14 cellular contexts compared by ENCODE assay signal in genomic region chr10:126130291-126130710, GRCh38.
DNase-seq lines count a peak whose midpoint lies in the region; TF ChIP-seq lines count a peak whose summit lies in the region.
"Had no signal": no experiment of that assay in that cellular context is flagged by ENCODE, and none has a peak within 500 bp of the region (broad histone marks: within the 10 kb centered on the region; RNA-seq: fewer than 3 reads in every experiment).

No MANE protein-coding gene starts in this region.

- H3K9ac ChIP-seq in mesenchymal stem cell (ENCODE audit: low read length): peak overlapping the region; percentile 67
- H3K9ac ChIP-seq in smooth muscle cell (ENCODE audit: low read depth): peak overlapping the region; percentile 14
- H3K9ac ChIP-seq: BLaER1 treated with 17β-estradiol and CSF1 and Interleukin-3, amounts not matched to agents 10 nM and 100 nM had no signal

- H2BK5ac ChIP-seq in mesenchymal stem cell (ENCODE audit: low read depth, low read length, poor library complexity, severe bottlenecking): peak overlapping the region; percentile 84

- H3K79me2 ChIP-seq in smooth muscle cell (ENCODE audit: low read depth): no peaks in the 10 kb centered on the region

- peak overlapping the region; percentile 18 for H2BK15ac ChIP-seq in mesenchymal stem cell (ENCODE audit: low read depth, poor library complexity, severe bottlenecking)

- peak overlapping the region; percentile 87 for H2AK5ac ChIP-seq in mesenchymal stem cell (ENCODE audit: low read length, severe bottlenecking)

- no peak overlapping the region for H2AFZ ChIP-seq in mesenchymal stem cell (ENCODE audit: low read depth, low read length)
- no peak overlapping the region for H2AFZ ChIP-seq in smooth muscle cell (ENCODE audit: low read depth)

- no peaks in the 10 kb centered on the region for H3F3A ChIP-seq in smooth muscle cell (ENCODE audit: low read depth)

- H3K23ac ChIP-seq in mesenchymal stem cell (ENCODE audit: low read length in 2 of 2): no peak overlapping the region

- H3K27me3 ChIP-seq in MG63 (no peaks in the 10 kb centered on the region), mesenchymal stem cell (ENCODE audit: control insufficient read depth in 1 of 2, insufficient read depth in 1 of 2, low read length in 2 of 2) (no peaks in the 10 kb centered on the region), smooth muscle cell (ENCODE audit: low read depth) (no peaks in the 10 kb centered on the region)
- H3K27me3 ChIP-seq: BLaER1 treated with 17β-estradiol and CSF1 and Interleukin-3, amounts not matched to agents 10 nM and 100 nM; SJCRH30 had no signal

- no peaks in the 10 kb centered on the region for H4K20me1 ChIP-seq in smooth muscle cell (ENCODE audit: low read depth)
- H4K20me1 ChIP-seq: BLaER1 treated with 17β-estradiol and CSF1 and Interleukin-3, amounts not matched to agents 10 nM and 100 nM had no signal

- H3K36me3 ChIP-seq in MG63 (no peaks in the 10 kb centered on the region), mesenchymal stem cell (ENCODE audit: control insufficient read depth in 1 of 2, insufficient read depth in 2 of 2, low read depth in 1 of 2, low read length in 2 of 2) (peaks cover 35 to 77% of the 10 kb centered on the region in 2 experiments), smooth muscle cell (ENCODE audit: low read depth) (no peaks in the 10 kb centered on the region)
- H3K36me3 ChIP-seq: BLaER1 treated with 17β-estradiol and CSF1 and Interleukin-3, amounts not matched to agents 10 nM and 100 nM; SJCRH30 had no signal

- peak overlapping the region in 1 of 2 experiments; percentile 62 for H3K18ac ChIP-seq in mesenchymal stem cell (ENCODE audit: low read depth in 1 of 2, low read length in 2 of 2)

- no peak overlapping the region for H3K4me2 ChIP-seq in mesenchymal stem cell (ENCODE audit: low read length, poor library complexity, severe bottlenecking)
- H3K4me2 ChIP-seq in smooth muscle cell: peak overlapping the region; percentile 24
- H3K4me2 ChIP-seq: BLaER1 treated with 17β-estradiol and CSF1 and Interleukin-3, amounts not matched to agents 10 nM and 100 nM had no signal

- H2BK120ac ChIP-seq in mesenchymal stem cell (ENCODE audit: low read depth, low read length): no peak overlapping the region

- peak overlapping the region; percentile 41 for H4K91ac ChIP-seq in mesenchymal stem cell (ENCODE audit: low read length)

- H3K9me3 ChIP-seq in MG63 (no peaks in the 10 kb centered on the region), mesenchymal stem cell (ENCODE audit: control insufficient read depth, low read length) (no peaks in the 10 kb centered on the region), smooth muscle cell (replicated peaks; ENCODE audit: low read depth) (no peaks in the 10 kb centered on the region)
- H3K9me3 ChIP-seq: BLaER1 treated with 17β-estradiol and CSF1 and Interleukin-3, amounts not matched to agents 10 nM and 100 nM; SJCRH30 had no signal

- WGBS in mesenchymal stem cell: 75% methylated on average over 9 of the region's 9 CpGs
- 44% methylated on average over 9 of the region's 9 CpGs for WGBS in smooth muscle cell (ENCODE audit: low lambda C conversion rate)

- DNase-seq in MG63 (peak; percentile 18), fibroblast of peridontal ligament (ENCODE audit: extremely low read depth) (peak; percentile 81), mesenchymal stem cell (peak; percentile 55), smooth muscle cell (lab: John Stamatoyannopoulos, UW; ENCODE audit: unreplicated experiment) (no peak), HPDE6-E6E7 (ENCODE audit: extremely low spot score) (no peak), GOT3 (lab: John Stamatoyannopoulos, UW) (no peak), NCI-H2227 treated with DMSO at 0.1 percent for 48 hours (lab: John Stamatoyannopoulos, UW) (no peak), hippocampal formation (lab: John Stamatoyannopoulos, UW) (no peak)
- DNase-seq: activated CD4-positive, alpha-beta memory T cell treated with anti-CD3 and anti-CD28 coated beads for 36 hours; NK-92 treated with Interleukin-12 subunit alpha and Interleukin-12 subunit beta, amount 100 ng/mL, for 24 hours; posterior cingulate gyrus; SJCRH30; stimulated activated CD4-positive, alpha-beta T cell treated with anti-CD3 and anti-CD28 coated beads, Interleukin-4, amount 100 ng/mL, for 24 hours had no signal

- no peak for TF ChIP-seq CTCF in smooth muscle cell (IDR thresholded peaks at IDR 0.05; ENCODE audit: borderline replicate concordance, insufficient read depth, poor library complexity, severe bottlenecking)

- H4K8ac ChIP-seq in mesenchymal stem cell (ENCODE audit: low read length): peak overlapping the region; percentile 66

- H3K4me3 ChIP-seq in MG63 (no peak overlapping the region), mesenchymal stem cell (ENCODE audit: insufficient read depth in 1 of 2, low read depth in 1 of 2, low read length in 2 of 2) (no peak overlapping the region), smooth muscle cell (no peak overlapping the region)
- H3K4me3 ChIP-seq: BLaER1 treated with 17β-estradiol and CSF1 and Interleukin-3, amounts not matched to agents 10 nM and 100 nM; SJCRH30 had no signal

- H3K14ac ChIP-seq in mesenchymal stem cell (ENCODE audit: low read length in 2 of 2): no peak overlapping the region

- peak overlapping the region in 1 of 2 experiments; percentile 32 for H3K4ac ChIP-seq in mesenchymal stem cell (ENCODE audit: low read depth in 1 of 2, low read length in 2 of 2)

- H3K4me1 ChIP-seq in mesenchymal stem cell (ENCODE audit: control insufficient read depth, insufficient read depth, low read depth, low read length): peaks cover 14% of the 10 kb centered on the region
- peaks cover 9% of the 10 kb centered on the region for H3K4me1 ChIP-seq in smooth muscle cell (ENCODE audit: low read depth)
- H3K4me1 ChIP-seq: SJCRH30 had no signal

- peak overlapping the region; percentile 82 to 96 for H2BK12ac ChIP-seq in mesenchymal stem cell (ENCODE audit: low read length in 2 of 2)

- H3K27ac ChIP-seq in mesenchymal stem cell (ENCODE audit: low read length, poor library complexity, severe bottlenecking): peak overlapping the region; percentile 93
- H3K27ac ChIP-seq in smooth muscle cell (ENCODE audit: low read depth): peak overlapping the region; percentile 76
- H3K27ac ChIP-seq: BLaER1 treated with 17β-estradiol and CSF1 and Interleukin-3, amounts not matched to agents 10 nM and 100 nM; SJCRH30 had no signal

- H3K79me1 ChIP-seq in mesenchymal stem cell (replicated peaks; ENCODE audit: low read length, poor library complexity, severe bottlenecking): peaks cover 10% of the 10 kb centered on the region

Comparison
In these comparisons a context has a peak if more than half of its experiments do, and no peak if none do; other contexts are left out.
1. DNase-seq: peak in MG63 (single experiment), fibroblast of peridontal ligament (single experiment) and mesenchymal stem cell (single experiment); none in smooth muscle cell (single experiment), HPDE6-E6E7 (single experiment), GOT3 (single experiment), NCI-H2227 treated with DMSO at 0.1 percent for 48 hours (single experiment) and hippocampal formation (0 of 2).